13 cellular contexts compared by ENCODE assay signal in genomic region chr1:33363470-33363861, GRCh38. TPM values are rescaled to one million over a fixed set of nuclear protein-coding genes. Genes with fewer than 3 reads are reported as not detected.
DNase-seq lines count a peak whose midpoint lies in the region; ATAC-seq and TF ChIP-seq lines count a peak whose summit lies in the region.
"Had no signal": no experiment of that assay in that cellular context is flagged by ENCODE, and none has a peak within 500 bp of the region (broad histone marks: within the 10 kb centered on the region; RNA-seq: fewer than 3 reads in every experiment).

No MANE protein-coding gene starts in this region.

- intact Hi-C loops in heart right ventricle (cut with DNase I) = loop anchor here in 5 of 10 donors (10.0 kb wide), 4 partner anchors 91 to 239 kb away; no protein-coding TSS in a partner anchor
- intact Hi-C loops in Right ventricle myocardium superior (cut with DNase I) = no loop called here
- intact Hi-C loops in esophagus muscularis mucosa (cut with DNase I) = loop anchor here (10.0 kb wide), 1 partner anchor 149 kb away; no protein-coding TSS in a partner anchor
- intact Hi-C loops in upper lobe of right lung (cut with DNase I) = no loop called here

- H3K36me3 ChIP-seq in heart right ventricle (peaks cover 0 to 11% (median 0%) of the 10 kb centered on the region in 9 donors), esophagus muscularis mucosa (peaks cover 0 to 4% (median 0%) of the 10 kb centered on the region in 4 donors), upper lobe of right lung (no peaks in the 10 kb centered on the region)

- DNase-seq in heart right ventricle (no peak), Right ventricle myocardium superior (no peak), esophagus muscularis mucosa (ENCODE audit: extremely low spot score) (no peak), occipital lobe (lab: John Stamatoyannopoulos, UW) (peak; percentile 46), upper lobe of right lung (no peak), foreskin keratinocyte (no peak)
- DNase-seq: activated CD8-positive, alpha-beta memory T cell treated with anti-CD3 and anti-CD28 coated beads, Interleukin-2, amount 10 ng/mL, durations not matched to agents 7 days and 5 days had no signal

- TF ChIP-seq EP300 in esophagus muscularis mucosa (IDR thresholded peaks at IDR 0.05) = no peak

- WGBS in heart right ventricle, 2 donors = 49 to 51% methylated on average over 5 of the region's 5 CpGs
- WGBS in esophagus muscularis mucosa = 57% methylated on average over 2 of the region's 5 CpGs

- TF ChIP-seq POLR2A in esophagus muscularis mucosa (IDR thresholded peaks at IDR 0.05; ENCODE audit: low read depth) = no peak

- peak overlapping the region in 9 of 10 donors; percentile 54 to 84 (median 72) for H3K27ac ChIP-seq in heart right ventricle
- H3K27ac ChIP-seq in esophagus muscularis mucosa (replicated peaks in 1 of 4) = peak overlapping the region; percentile 76 to 79 (median 78)
- H3K27ac ChIP-seq in upper lobe of right lung = peak overlapping the region; percentile 68
- no peak overlapping the region for H3K27ac ChIP-seq in foreskin keratinocyte

- ATAC-seq in heart right ventricle (no peak), Right ventricle myocardium superior (ENCODE audit: poor library complexity) (no peak), upper lobe of right lung (no peak), GM21723 (IDR thresholded peaks at IDR 0.05; ENCODE audit: unreplicated experiment) (no peak), foreskin keratinocyte (no peak), GM18873 (IDR thresholded peaks at IDR 0.05; ENCODE audit: low FRiP score, unreplicated experiment) (no peak)
- ATAC-seq: activated CD8-positive, alpha-beta memory T cell treated with anti-CD3 and anti-CD28 coated beads, Interleukin-2, amount 10 ng/mL, durations not matched to agents 7 days and 5 days had no signal

- H3K9me3 ChIP-seq in heart right ventricle (no peaks in the 10 kb centered on the region), esophagus muscularis mucosa (no peaks in the 10 kb centered on the region), upper lobe of right lung (no peaks in the 10 kb centered on the region)

- H3K4me3 ChIP-seq in heart right ventricle = no peak overlapping the region
- no peak overlapping the region for H3K4me3 ChIP-seq in esophagus muscularis mucosa
- H3K4me3 ChIP-seq in upper lobe of right lung = no peak overlapping the region

- TF ChIP-seq CTCF in heart right ventricle (IDR thresholded peaks at IDR 0.05) (no peak), esophagus muscularis mucosa (IDR thresholded peaks at IDR 0.05) (no peak), upper lobe of right lung (IDR thresholded peaks at IDR 0.05) (no peak), foreskin keratinocyte (conservative IDR thresholded peaks at IDR 0.05) (no peak)

- H3K4me1 ChIP-seq in heart right ventricle (peaks cover 52 to 96% (median 78%) of the 10 kb centered on the region in 9 donors), esophagus muscularis mucosa (peaks cover 69 to 80% (median 73%) of the 10 kb centered on the region in 4 donors), upper lobe of right lung (peaks cover 32% of the 10 kb centered on the region), foreskin keratinocyte (peaks cover 17% of the 10 kb centered on the region)

- H3K27me3 ChIP-seq in heart right ventricle (no peaks in the 10 kb centered on the region), esophagus muscularis mucosa (no peaks in the 10 kb centered on the region), upper lobe of right lung (no peaks in the 10 kb centered on the region), foreskin keratinocyte (no peaks in the 10 kb centered on the region)

RNA-seq across cellular contexts. Expression of gene A3GALT2, which starts 42.6 kb away (rescaled TPM):
- total RNA-seq in heart right ventricle (under 1 TPM in 1 of 10 donors, not detected in 9; 0.25 TPM), Right ventricle myocardium superior (not detected), esophagus muscularis mucosa (not detected), occipital lobe (not detected), upper lobe of right lung (not detected), foreskin keratinocyte (not detected in 2 replicates)
- polyA plus RNA-seq in heart right ventricle (not detected), foreskin keratinocyte (not detected in 2 replicates)
- total RNA-seq: activated CD8-positive, alpha-beta memory T cell treated with anti-CD3 and anti-CD28 coated beads, Interleukin-2, amount 10 ng/mL, durations not matched to agents 7 days and 5 days; mononuclear cell; NCI-H460; T-helper 1 cell treated with Interleukin-12 subunit alpha and Interleukin-12 subunit beta and Interleukin-4 antibody, amounts not matched to agents 30 ng/mL and 1 ng/mL, for 36 hours had no signal
- polyA plus RNA-seq: BJ had no signal
